24 cellular contexts compared by ENCODE assay signal in the genomic region with DNA sequence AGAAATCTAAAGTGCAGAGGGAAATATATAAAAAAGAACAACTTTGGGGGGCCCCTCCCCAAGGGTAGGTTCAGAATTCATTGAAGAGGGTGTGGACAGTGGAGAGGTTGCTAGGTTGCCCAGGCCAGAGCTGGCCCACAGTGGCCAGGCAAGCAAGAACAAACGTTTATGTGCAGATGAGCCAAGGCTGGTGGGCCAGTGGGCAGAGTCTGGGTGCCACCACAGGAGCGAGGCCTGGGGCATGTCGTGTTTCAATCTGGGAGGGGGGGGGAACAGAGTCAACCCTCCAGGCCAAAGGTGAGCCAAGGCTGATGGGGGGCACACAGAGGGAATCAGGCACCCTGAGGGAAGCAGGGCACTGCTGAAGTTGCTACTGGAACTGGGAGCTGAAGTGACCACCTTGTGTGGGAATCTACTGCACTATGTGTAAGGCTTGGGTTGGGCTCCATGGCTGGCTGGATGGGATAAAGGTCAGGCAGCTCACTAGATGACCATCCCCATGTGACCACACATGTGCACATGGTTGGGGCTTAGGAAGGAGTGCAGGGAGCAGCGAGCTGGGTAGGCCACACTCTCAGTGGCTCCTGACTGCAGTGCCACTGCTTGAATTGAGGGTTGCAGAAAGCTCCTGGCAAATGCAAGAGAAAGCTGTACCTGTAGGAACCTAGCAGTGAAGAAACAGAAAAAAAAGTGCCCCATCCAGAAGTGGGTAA. TPM values are rescaled to one million over a fixed set of nuclear protein-coding genes. Genes with fewer than 3 reads are reported as not detected.
"Had no signal": no experiment of that assay in that cellular context is flagged by ENCODE, and none has a peak within 500 bp of the region (broad histone marks: within the 10 kb centered on the region; RNA-seq: fewer than 3 reads in every experiment).

No MANE protein-coding gene starts in this region.

- H3K9me3 ChIP-seq: SK-N-SH had no signal

- H3K27ac Mint-ChIP-seq: T-cell had no signal

- ATAC-seq: HepG2, T-cell had no signal

- H3K4me2 ChIP-seq: SK-N-SH had no signal

- DNase-seq: IMR-90, Karpas-422, KG1, MM.1S, NCI-H1092 treated with DMSO at 0.1 percent for 48 hours, NCI-H1436, NCI-H187, NCI-H2029, NCI-H2081 treated with DMSO at 0.1 percent for 48 hours, NCI-H2171, NCI-H446, NCI-H510A, NCI-H524 treated with DMSO at 0.1 percent for 48 hours, NCI-H69, NCI-H774, Right ventricle myocardium superior, RPMI8226, SIG-M5, SK-N-SH, SW 1271, T-cell had no signal

- H3K9ac ChIP-seq: SK-N-SH had no signal

- FAIRE-seq: HepG2, RCC 7860 had no signal

- H3K4me1 Mint-ChIP-seq: T-cell had no signal

- H3K9me3 Mint-ChIP-seq: T-cell had no signal

- H3K4me3 Mint-ChIP-seq: T-cell had no signal

RNA-seq across cellular contexts. Expression of a gene that starts 47.3 kb away (rescaled TPM):
- total RNA-seq: HepG2, SK-MEL-5, T-cell had no signal
- polyA plus RNA-seq: HepG2 had no signal
